ENCODE assay signal across 16 cellular contexts in the genomic region with DNA sequence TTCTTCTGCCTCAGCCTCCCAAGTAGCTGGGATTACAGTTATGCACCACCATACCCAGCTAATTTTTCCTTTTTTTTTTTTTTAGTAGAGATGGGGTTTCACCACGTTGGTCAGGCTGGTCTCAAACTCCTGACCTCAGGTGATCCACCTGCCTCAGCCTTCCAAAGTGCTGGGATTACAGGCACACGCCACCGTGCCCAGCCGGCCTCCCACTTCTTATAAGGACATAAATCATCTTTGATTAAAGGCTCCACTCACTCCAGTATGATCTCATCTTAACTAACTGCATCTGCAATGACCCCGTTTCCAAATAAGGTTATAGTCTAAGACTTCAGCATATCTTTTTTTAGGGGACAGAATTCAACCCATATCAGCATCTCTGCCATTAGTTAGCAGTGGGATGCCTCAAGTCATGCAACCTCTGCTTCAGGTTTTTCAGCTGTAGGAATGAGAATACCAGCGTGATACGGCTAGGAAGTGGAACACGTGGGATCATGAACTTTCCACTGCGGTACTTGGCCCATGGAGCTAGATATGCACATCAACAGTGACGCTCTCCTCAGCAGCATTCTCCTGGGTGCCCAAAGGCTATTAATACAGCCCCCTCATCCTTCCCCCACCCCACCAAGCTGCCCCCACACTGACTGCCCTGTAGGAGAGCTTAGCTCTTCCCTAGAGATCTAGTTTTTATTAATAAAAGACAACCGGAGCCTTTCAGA. TPM values are rescaled to one million over a fixed set of nuclear protein-coding genes. Genes with fewer than 3 reads are reported as not detected.
A peak's percentile ranks its signal among the peaks of the same experiment; 100 is the strongest.
DNase-seq lines count a peak whose midpoint lies in the region; FAIRE-seq and TF ChIP-seq lines count a peak whose summit lies in the region.
"Had no signal": no experiment of that assay in that cellular context is flagged by ENCODE, and none has a peak within 500 bp of the region (broad histone marks: within the 10 kb centered on the region; RNA-seq: fewer than 3 reads in every experiment).

No MANE protein-coding gene starts in this region.

- no peaks in the 10 kb centered on the region for H3K27me3 ChIP-seq in HUES48 (ENCODE audit: control insufficient read depth, insufficient read depth, low read length)
- H3K27me3 ChIP-seq in bronchial epithelial cell (ENCODE audit: control insufficient read depth, insufficient read depth, low read length): peaks cover 14% of the 10 kb centered on the region

- FAIRE-seq in bronchial epithelial cell (lab: Jason Lieb, UNC): peak; percentile 73
- FAIRE-seq: GM19239 had no signal

- H3K36me3 Mint-ChIP-seq in neural crest cell (ENCODE audit: low read depth): no peaks in the 10 kb centered on the region
- H3K36me3 Mint-ChIP-seq in activated T-helper 2 cell treated with anti-CD3 and anti-CD28 coated beads, Interferon-gamma antibody, Interleukin-2, Interleukin-4, amounts not matched to agents 10 μg/mL and 5 μg/mL and 100 μg/mL, durations not matched to agents 14 hours and 24 hours and 36 hours (ENCODE audit: low read depth): no peaks in the 10 kb centered on the region
- H3K36me3 Mint-ChIP-seq: CD4-positive, CD25-positive, alpha-beta regulatory T cell had no signal

- peak overlapping the region; percentile 62 for H3K27ac ChIP-seq in HUES48 (ENCODE audit: low read depth, low read length)
- H3K27ac ChIP-seq: skin epidermis had no signal

- H3K36me3 ChIP-seq in HUES48 (ENCODE audit: control insufficient read depth, insufficient read depth, low read length) (no peaks in the 10 kb centered on the region), bronchial epithelial cell (ENCODE audit: control insufficient read depth, insufficient read depth, low read length) (no peaks in the 10 kb centered on the region)

- intact Hi-C loops in activated T-helper 2 cell treated with anti-CD3 and anti-CD28 coated beads, Interferon-gamma antibody, Interleukin-2, Interleukin-4, amounts not matched to agents 10 μg/mL and 5 μg/mL and 100 μg/mL, durations not matched to agents 14 hours and 24 hours and 36 hours (cut with micrococcal nuclease): no loop called here

- in situ Hi-C loops in Caki2 (cut with HindIII; ENCODE audit: low pct_unique_long_range_greater_than_20kb, low sequenced_read_pairs): no loop called here

- H3K9ac ChIP-seq in HUES48 (ENCODE audit: low read depth, low read length): no peak overlapping the region

- H3K4me1 Mint-ChIP-seq in neural crest cell: peaks cover 27% of the 10 kb centered on the region
- H3K4me1 Mint-ChIP-seq in activated T-helper 2 cell treated with anti-CD3 and anti-CD28 coated beads, Interferon-gamma antibody, Interleukin-2, Interleukin-4, amounts not matched to agents 10 μg/mL and 5 μg/mL and 100 μg/mL, durations not matched to agents 14 hours and 24 hours and 36 hours (ENCODE audit: low read depth): peaks cover 17% of the 10 kb centered on the region

- H3K4me3 ChIP-seq in HUES48 (ENCODE audit: low read depth, low read length): no peak overlapping the region
- H3K4me3 ChIP-seq in bronchial epithelial cell (ENCODE audit: low read depth, low read length): no peak overlapping the region
- H3K4me3 ChIP-seq: skin epidermis had no signal

- H3K27ac Mint-ChIP-seq in neural crest cell (ENCODE audit: unreplicated experiment): peak overlapping the region; percentile 60
- no peak overlapping the region for H3K27ac Mint-ChIP-seq in activated T-helper 2 cell treated with anti-CD3 and anti-CD28 coated beads, Interferon-gamma antibody, Interleukin-2, Interleukin-4, amounts not matched to agents 10 μg/mL and 5 μg/mL and 100 μg/mL, durations not matched to agents 14 hours and 24 hours and 36 hours

- peaks cover 43% of the 10 kb centered on the region for H3K27me3 Mint-ChIP-seq in neural crest cell (ENCODE audit: low read depth)
- H3K27me3 Mint-ChIP-seq in activated T-helper 2 cell treated with anti-CD3 and anti-CD28 coated beads, Interferon-gamma antibody, Interleukin-2, Interleukin-4, amounts not matched to agents 10 μg/mL and 5 μg/mL and 100 μg/mL, durations not matched to agents 14 hours and 24 hours and 36 hours (ENCODE audit: low read depth): peaks cover 10% of the 10 kb centered on the region
- H3K27me3 Mint-ChIP-seq: CD4-positive, CD25-positive, alpha-beta regulatory T cell had no signal

- TF ChIP-seq CTCF in bronchial epithelial cell (IDR thresholded peaks at IDR 0.05; ENCODE audit: insufficient read depth, low read length, severe bottlenecking) (no peak), neural crest cell (conservative IDR thresholded peaks at IDR 0.05) (no peak)

- no peaks in the 10 kb centered on the region for H3K9me3 ChIP-seq in HUES48 (ENCODE audit: control insufficient read depth, insufficient read depth, low read length)

- peak overlapping the region; percentile 15 for H3K4me3 Mint-ChIP-seq in neural crest cell
- H3K4me3 Mint-ChIP-seq in activated T-helper 2 cell treated with anti-CD3 and anti-CD28 coated beads, Interferon-gamma antibody, Interleukin-2, Interleukin-4, amounts not matched to agents 10 μg/mL and 5 μg/mL and 100 μg/mL, durations not matched to agents 14 hours and 24 hours and 36 hours (ENCODE audit: low read depth): no peak overlapping the region
- H3K4me3 Mint-ChIP-seq: CD4-positive, CD25-positive, alpha-beta regulatory T cell had no signal

- peak; percentile 38 for DNase-seq in Caki2 (ENCODE audit: low read depth)
- DNase-seq in bronchial epithelial cell (ENCODE audit: low read depth): no peak
- no peak for DNase-seq in neural crest cell (ENCODE audit: low read depth, low spot score)
- DNase-seq in activated T-helper 2 cell treated with anti-CD3 and anti-CD28 coated beads, Interferon-gamma antibody, Interleukin-2, Interleukin-4, amounts not matched to agents 10 μg/mL and 5 μg/mL and 100 μg/mL, durations not matched to agents 14 hours and 24 hours and 36 hours (ENCODE audit: low spot score): no peak
- no peak for DNase-seq in activated T-cell treated with anti-CD3 and anti-CD28 coated beads, Interleukin-2, amount 50 U/mL, for 1 hour
- no peak for DNase-seq in NCI-H524 (lab: John Stamatoyannopoulos, UW)
- DNase-seq in activated CD4-positive, CD25-positive, alpha-beta regulatory T cell treated with anti-CD3 and anti-CD28 coated beads, Interleukin-2, amount 50 U/mL, for 72 hours: no peak
- DNase-seq: activated CD8-positive, alpha-beta memory T cell treated with anti-CD3 and anti-CD28 coated beads for 24 hours; activated naive CD4-positive, alpha-beta T cell treated with anti-CD3 and anti-CD28 coated beads, Interleukin-2, amount 50 U/mL, for 16 hours; cortex of kidney had no signal

- H3K4me1 ChIP-seq in HUES48 (ENCODE audit: control insufficient read depth, insufficient read depth, low read length): peaks cover 16% of the 10 kb centered on the region

- no peaks in the 10 kb centered on the region for H3K9me3 Mint-ChIP-seq in neural crest cell
- no peaks in the 10 kb centered on the region for H3K9me3 Mint-ChIP-seq in activated T-helper 2 cell treated with anti-CD3 and anti-CD28 coated beads, Interferon-gamma antibody, Interleukin-2, Interleukin-4, amounts not matched to agents 10 μg/mL and 5 μg/mL and 100 μg/mL, durations not matched to agents 14 hours and 24 hours and 36 hours

RNA-seq across cellular contexts. Expression of a gene that starts 41.4 kb away (rescaled TPM):
- not detected in 2 replicates for total RNA-seq in Caki2 (2014; rRNA removed; shearing (Covaris generic); ENCODE audit: low replicate concordance)
- total RNA-seq in bronchial epithelial cell (not detected in 2 replicates), neural crest cell (0.84 and 1.3 TPM in 2 replicates)
- total RNA-seq in activated T-helper 2 cell treated with anti-CD3 and anti-CD28 coated beads, Interferon-gamma antibody, Interleukin-2, Interleukin-4, amounts not matched to agents 10 μg/mL and 5 μg/mL and 100 μg/mL, durations not matched to agents 14 hours and 24 hours and 36 hours: not detected in 2 replicates
- total RNA-seq: CD4-positive, CD25-positive, alpha-beta regulatory T cell; lung microvascular endothelial cell; ureter had no signal
